1 cellular context compared by ENCODE assay signal in the genomic region with DNA sequence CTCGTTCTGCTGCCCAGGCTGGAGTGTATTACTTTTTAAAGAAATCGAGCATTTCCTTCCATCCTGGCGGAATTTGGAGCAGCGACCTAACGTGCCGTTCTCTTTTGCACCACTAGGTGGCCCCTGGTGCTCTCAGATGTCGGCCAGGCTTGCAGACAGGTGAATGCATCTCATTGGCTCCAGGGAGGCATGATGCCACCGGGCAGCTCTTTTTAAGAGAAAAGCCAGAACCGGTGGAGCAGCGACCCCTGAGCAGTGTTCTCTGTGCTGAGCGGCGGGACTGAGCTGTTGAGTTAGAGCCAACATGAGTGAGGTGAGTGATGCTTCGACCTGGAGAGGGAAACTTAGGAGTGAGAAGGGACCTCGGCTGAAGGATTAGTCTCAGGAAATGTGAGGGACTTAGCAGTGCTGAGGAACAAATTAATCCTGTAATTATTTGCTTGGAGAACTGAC.
TF ChIP-seq lines count a peak whose summit lies in the region.

A gene (plus strand): TSS at position 241 of the 453 bp plus-strand sequence. CDS start 64 bp downstream, at position 305.

TF ChIP-seq in H1, 55 proteins besides CTCF, POLR2A, EP300 and RAD21 (continued from another document):
- TF ChIP-seq, protein P1, sequence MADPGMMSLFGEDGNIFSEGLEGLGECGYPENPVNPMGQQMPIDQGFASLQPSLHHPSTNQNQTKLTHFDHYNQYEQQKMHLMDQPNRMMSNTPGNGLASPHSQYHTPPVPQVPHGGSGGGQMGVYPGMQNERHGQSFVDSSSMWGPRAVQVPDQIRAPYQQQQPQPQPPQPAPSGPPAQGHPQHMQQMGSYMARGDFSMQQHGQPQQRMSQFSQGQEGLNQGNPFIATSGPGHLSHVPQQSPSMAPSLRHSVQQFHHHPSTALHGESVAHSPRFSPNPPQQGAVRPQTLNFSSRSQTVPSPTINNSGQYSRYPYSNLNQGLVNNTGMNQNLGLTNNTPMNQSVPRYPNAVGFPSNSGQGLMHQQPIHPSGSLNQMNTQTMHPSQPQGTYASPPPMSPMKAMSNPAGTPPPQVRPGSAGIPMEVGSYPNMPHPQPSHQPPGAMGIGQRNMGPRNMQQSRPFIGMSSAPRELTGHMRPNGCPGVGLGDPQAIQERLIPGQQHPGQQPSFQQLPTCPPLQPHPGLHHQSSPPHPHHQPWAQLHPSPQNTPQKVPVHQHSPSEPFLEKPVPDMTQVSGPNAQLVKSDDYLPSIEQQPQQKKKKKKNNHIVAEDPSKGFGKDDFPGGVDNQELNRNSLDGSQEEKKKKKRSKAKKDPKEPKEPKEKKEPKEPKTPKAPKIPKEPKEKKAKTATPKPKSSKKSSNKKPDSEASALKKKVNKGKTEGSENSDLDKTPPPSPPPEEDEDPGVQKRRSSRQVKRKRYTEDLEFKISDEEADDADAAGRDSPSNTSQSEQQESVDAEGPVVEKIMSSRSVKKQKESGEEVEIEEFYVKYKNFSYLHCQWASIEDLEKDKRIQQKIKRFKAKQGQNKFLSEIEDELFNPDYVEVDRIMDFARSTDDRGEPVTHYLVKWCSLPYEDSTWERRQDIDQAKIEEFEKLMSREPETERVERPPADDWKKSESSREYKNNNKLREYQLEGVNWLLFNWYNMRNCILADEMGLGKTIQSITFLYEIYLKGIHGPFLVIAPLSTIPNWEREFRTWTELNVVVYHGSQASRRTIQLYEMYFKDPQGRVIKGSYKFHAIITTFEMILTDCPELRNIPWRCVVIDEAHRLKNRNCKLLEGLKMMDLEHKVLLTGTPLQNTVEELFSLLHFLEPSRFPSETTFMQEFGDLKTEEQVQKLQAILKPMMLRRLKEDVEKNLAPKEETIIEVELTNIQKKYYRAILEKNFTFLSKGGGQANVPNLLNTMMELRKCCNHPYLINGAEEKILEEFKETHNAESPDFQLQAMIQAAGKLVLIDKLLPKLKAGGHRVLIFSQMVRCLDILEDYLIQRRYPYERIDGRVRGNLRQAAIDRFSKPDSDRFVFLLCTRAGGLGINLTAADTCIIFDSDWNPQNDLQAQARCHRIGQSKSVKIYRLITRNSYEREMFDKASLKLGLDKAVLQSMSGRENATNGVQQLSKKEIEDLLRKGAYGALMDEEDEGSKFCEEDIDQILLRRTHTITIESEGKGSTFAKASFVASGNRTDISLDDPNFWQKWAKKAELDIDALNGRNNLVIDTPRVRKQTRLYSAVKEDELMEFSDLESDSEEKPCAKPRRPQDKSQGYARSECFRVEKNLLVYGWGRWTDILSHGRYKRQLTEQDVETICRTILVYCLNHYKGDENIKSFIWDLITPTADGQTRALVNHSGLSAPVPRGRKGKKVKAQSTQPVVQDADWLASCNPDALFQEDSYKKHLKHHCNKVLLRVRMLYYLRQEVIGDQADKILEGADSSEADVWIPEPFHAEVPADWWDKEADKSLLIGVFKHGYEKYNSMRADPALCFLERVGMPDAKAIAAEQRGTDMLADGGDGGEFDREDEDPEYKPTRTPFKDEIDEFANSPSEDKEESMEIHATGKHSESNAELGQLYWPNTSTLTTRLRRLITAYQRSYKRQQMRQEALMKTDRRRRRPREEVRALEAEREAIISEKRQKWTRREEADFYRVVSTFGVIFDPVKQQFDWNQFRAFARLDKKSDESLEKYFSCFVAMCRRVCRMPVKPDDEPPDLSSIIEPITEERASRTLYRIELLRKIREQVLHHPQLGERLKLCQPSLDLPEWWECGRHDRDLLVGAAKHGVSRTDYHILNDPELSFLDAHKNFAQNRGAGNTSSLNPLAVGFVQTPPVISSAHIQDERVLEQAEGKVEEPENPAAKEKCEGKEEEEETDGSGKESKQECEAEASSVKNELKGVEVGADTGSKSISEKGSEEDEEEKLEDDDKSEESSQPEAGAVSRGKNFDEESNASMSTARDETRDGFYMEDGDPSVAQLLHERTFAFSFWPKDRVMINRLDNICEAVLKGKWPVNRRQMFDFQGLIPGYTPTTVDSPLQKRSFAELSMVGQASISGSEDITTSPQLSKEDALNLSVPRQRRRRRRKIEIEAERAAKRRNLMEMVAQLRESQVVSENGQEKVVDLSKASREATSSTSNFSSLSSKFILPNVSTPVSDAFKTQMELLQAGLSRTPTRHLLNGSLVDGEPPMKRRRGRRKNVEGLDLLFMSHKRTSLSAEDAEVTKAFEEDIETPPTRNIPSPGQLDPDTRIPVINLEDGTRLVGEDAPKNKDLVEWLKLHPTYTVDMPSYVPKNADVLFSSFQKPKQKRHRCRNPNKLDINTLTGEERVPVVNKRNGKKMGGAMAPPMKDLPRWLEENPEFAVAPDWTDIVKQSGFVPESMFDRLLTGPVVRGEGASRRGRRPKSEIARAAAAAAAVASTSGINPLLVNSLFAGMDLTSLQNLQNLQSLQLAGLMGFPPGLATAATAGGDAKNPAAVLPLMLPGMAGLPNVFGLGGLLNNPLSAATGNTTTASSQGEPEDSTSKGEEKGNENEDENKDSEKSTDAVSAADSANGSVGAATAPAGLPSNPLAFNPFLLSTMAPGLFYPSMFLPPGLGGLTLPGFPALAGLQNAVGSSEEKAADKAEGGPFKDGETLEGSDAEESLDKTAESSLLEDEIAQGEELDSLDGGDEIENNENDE (IDR thresholded peaks at IDR 0.05; ENCODE audit: insufficient replicate concordance, low read length) = no peak
- TF ChIP-seq RBBP5 (IDR thresholded peaks at IDR 0.05; ENCODE audit: borderline replicate concordance, low read depth, low read length) (no peak), SP4 (IDR thresholded peaks at IDR 0.05; ENCODE audit: low read length) (no peak), CREB1 (IDR thresholded peaks at IDR 0.05) (0 out of 2 replicates have a peak, but pooled peaks have one; percentile 19), TAF1 (IDR thresholded peaks at IDR 0.05; ENCODE audit: low read depth, low read length) (no peak), SP1 (IDR thresholded peaks at IDR 0.05; ENCODE audit: low read depth, low read length) (no peak), CEBPB (IDR thresholded peaks at IDR 0.05; ENCODE audit: low read depth, low read length) (peak; percentile 22; the same call in 1 of the 2 replicates), EZH2 (IDR thresholded peaks at IDR 0.05; ENCODE audit: low read depth, low read length, severe bottlenecking) (no peak), POU5F1 (IDR thresholded peaks at IDR 0.05; ENCODE audit: low read depth, low read length) (no peak), CHD1 (IDR thresholded peaks at IDR 0.05; ENCODE audit: low read depth, low read length) (no peak), JUND (IDR thresholded peaks at IDR 0.05; ENCODE audit: low read length) (no peak), RNF2 (IDR thresholded peaks at IDR 0.05; ENCODE audit: borderline replicate concordance, low read depth, low read length, missing control alignments, poor library complexity, severe bottlenecking) (no peak), SUZ12 (IDR thresholded peaks at IDR 0.05; ENCODE audit: low read length) (no peak), RFX5 (IDR thresholded peaks at IDR 0.05; ENCODE audit: borderline replicate concordance, low read depth, low read length) (0 out of 2 replicates have a peak, but pooled peaks have one; percentile 19), ZNF274 (IDR thresholded peaks at IDR 0.05; ENCODE audit: borderline replicate concordance, extremely low read depth, low read length) (no peak), SIX5 (IDR thresholded peaks at IDR 0.05; ENCODE audit: low read depth, low read length) (no peak), KDM1A (IDR thresholded peaks at IDR 0.05; ENCODE audit: borderline replicate concordance, low read length) (no peak), BRCA1 (IDR thresholded peaks at IDR 0.05; ENCODE audit: low read depth, low read length) (0 out of 2 replicates have a peak, but pooled peaks have one; percentile 29), YY1 (IDR thresholded peaks at IDR 0.05; ENCODE audit: low read depth, low read length) (peak; percentile 49; the same call in 1 of the 2 replicates)
- TF ChIP-seq, protein P2, sequence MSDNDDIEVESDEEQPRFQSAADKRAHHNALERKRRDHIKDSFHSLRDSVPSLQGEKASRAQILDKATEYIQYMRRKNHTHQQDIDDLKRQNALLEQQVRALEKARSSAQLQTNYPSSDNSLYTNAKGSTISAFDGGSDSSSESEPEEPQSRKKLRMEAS (IDR thresholded peaks at IDR 0.05) = 0 out of 2 replicates have a peak, but pooled peaks have one; percentile 17
- TF ChIP-seq, protein P3, sequence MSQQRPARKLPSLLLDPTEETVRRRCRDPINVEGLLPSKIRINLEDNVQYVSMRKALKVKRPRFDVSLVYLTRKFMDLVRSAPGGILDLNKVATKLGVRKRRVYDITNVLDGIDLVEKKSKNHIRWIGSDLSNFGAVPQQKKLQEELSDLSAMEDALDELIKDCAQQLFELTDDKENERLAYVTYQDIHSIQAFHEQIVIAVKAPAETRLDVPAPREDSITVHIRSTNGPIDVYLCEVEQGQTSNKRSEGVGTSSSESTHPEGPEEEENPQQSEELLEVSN (IDR thresholded peaks at IDR 0.05) = peak; percentile 32; the same call in 1 of the 2 replicates
